In the genomic region with DNA sequence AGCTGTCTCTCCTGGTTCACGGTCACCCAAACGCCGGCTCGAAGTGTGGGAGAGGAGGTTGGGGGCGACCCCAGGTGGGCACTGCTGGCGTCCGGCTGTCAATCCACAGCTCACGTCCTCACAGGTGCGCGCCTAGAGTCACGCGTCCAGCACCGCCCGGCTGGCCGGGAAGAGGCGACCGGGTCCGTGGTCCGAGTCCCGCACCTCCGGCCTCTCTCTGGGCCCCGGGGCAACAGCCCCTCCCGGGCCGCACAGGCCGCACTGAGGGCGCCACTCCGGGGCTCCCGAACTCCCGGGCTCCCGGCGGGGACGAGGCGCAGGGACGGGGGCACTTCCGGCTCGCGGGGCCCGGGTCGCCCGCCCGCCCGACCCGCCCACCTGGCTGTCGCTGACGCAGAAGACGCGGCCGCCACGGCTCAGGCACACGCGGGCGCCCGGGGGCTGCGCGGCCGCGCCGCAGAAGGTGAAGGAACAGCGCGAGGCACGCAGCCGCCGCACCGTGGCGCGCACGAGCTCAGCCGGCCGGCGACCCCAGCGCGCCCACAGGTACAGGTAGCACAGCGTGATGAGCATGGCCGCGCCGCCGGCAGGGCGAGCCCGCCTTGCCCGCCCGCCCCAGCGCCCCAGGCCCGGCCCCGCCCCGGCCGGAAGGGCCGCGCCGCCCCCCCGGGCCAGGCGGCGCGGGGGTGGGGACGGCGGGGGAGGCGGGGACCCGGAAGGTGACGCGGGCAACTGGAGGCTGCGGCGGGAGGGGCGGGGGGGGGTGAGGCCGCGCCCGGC, we compare ENCODE assay signal across 8 cellular contexts.
DNase-seq lines count a peak whose midpoint lies in the region; ATAC-seq and TF ChIP-seq lines count a peak whose summit lies in the region.

A gene (minus strand): TSS at position 604 of the 780 bp plus-strand sequence. CDS start 31 bp downstream, at position 573.

- H3K36me3 ChIP-seq in BLaER1, result peaks cover 6% of the 10 kb centered on the region; the same call in 1 of the 2 replicates
- no peaks in the 10 kb centered on the region for H3K36me3 ChIP-seq in effector memory CD4-positive, alpha-beta T cell (ENCODE audit: control insufficient read depth, insufficient read depth, low read length)

- DNase-seq in NCI-H69 (lab: John Stamatoyannopoulos, UW) (peak; percentile 95), midbrain (lab: John Stamatoyannopoulos, UW) (peak; percentile 64)
- peak; percentile 45 to 65 for DNase-seq in activated CD8-positive, alpha-beta memory T cell treated with anti-CD3 and anti-CD28 coated beads for 1 hour (ENCODE audit: extremely low read depth in 1 of 2, low read depth in 1 of 2)
- peak; percentile 61 to 66 (median 62) for DNase-seq in effector memory CD4-positive, alpha-beta T cell
- peak; percentile 66 for DNase-seq in stimulated activated CD8-positive, alpha-beta memory T cell treated with anti-CD3 and anti-CD28 coated beads, Interleukin-4, amount 100 ng/mL, for 24 hours (ENCODE audit: low read depth)

- H4K20me1 ChIP-seq in BLaER1, result no peaks in the 10 kb centered on the region

- TF ChIP-seq POLR2A in GM19099 (IDR thresholded peaks at IDR 0.05; ENCODE audit: extremely low read depth, insufficient read length, low read depth), result peak; percentile 75

- H3K9me3 ChIP-seq in BLaER1, result no peaks in the 10 kb centered on the region
- no peaks in the 10 kb centered on the region for H3K9me3 ChIP-seq in effector memory CD4-positive, alpha-beta T cell (ENCODE audit: control insufficient read depth, low read length)

- peaks cover 19% of the 10 kb centered on the region for H3K4me1 ChIP-seq in BLaER1
- peaks cover 4% of the 10 kb centered on the region for H3K4me1 ChIP-seq in effector memory CD4-positive, alpha-beta T cell (ENCODE audit: control insufficient read depth, insufficient read depth, low read length, poor library complexity, severe bottlenecking)

- H3K4me2 ChIP-seq in BLaER1, result peak within 1 kb of the TSS; percentile 88

- H3K9ac ChIP-seq in BLaER1, result peak within 1 kb of the TSS; percentile 87

- peak within 1 kb of the TSS; percentile 87 for H3K4me3 ChIP-seq in BLaER1
- H3K4me3 ChIP-seq in effector memory CD4-positive, alpha-beta T cell (ENCODE audit: insufficient read depth, low read depth, low read length, poor library complexity, severe bottlenecking), result peak within 1 kb of the TSS; percentile 52

- ATAC-seq in HG03432 (IDR thresholded peaks at IDR 0.05; ENCODE audit: unreplicated experiment), result peak; percentile 86

- H3K27ac ChIP-seq in BLaER1, result peak within 1 kb of the TSS; percentile 81
- H3K27ac ChIP-seq in effector memory CD4-positive, alpha-beta T cell (ENCODE audit: insufficient read depth, low read length, poor library complexity, severe bottlenecking), result peak within 1 kb of the TSS; percentile 54

- H3K27me3 ChIP-seq in BLaER1, result no peaks in the 10 kb centered on the region
- H3K27me3 ChIP-seq in effector memory CD4-positive, alpha-beta T cell (replicated peaks; ENCODE audit: control insufficient read depth, insufficient read depth, low read length, poor library complexity, severe bottlenecking), result no peaks in the 10 kb centered on the region

Comparison
In these comparisons a context has a peak if more than half of its experiments do, and no peak if none do; other contexts are left out.
1. Peak in every context shown above with its lines: DNase-seq, ATAC-seq, H3K4me3 ChIP-seq and H3K27ac ChIP-seq.